ENCODE assay signal across 26 cellular contexts in the genomic region with DNA sequence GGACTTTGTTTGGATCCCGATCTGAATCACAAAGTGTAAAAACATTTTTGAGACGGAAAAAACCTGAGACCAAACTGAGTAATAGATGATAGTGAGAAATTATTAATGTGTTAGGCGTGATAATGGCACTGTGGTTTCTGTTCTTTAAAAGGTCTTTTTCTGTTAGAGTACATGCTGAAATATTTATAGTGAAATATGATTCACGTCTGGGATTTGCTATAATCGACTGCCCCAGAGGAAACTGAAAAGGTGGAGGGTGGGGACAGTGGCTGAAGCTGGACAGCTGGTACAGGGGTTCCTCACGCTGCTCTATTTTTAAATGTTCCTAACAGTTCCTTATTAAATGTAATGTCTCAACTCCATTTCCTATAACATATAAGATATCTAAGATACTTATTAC. TPM values are rescaled to one million over a fixed set of nuclear protein-coding genes. Genes with fewer than 3 reads are reported as not detected.
A peak's percentile ranks its signal among the peaks of the same experiment; 100 is the strongest.
DNase-seq lines count a peak whose midpoint lies in the region; ATAC-seq and TF ChIP-seq lines count a peak whose summit lies in the region.
"Had no signal": no experiment of that assay in that cellular context is flagged by ENCODE, and none has a peak within 500 bp of the region (broad histone marks: within the 10 kb centered on the region; RNA-seq: fewer than 3 reads in every experiment).

No MANE protein-coding gene starts in this region.

- peak; percentile 68 for DNase-seq in LHCN-M2 (ENCODE audit: low read depth)
- no peak for DNase-seq in brain microvascular endothelial cell
- DNase-seq in Peyer's patch = no peak
- DNase-seq in NOMO-1 treated with dmso at 0.1 percent for 144 hours (lab: John Stamatoyannopoulos, UW; ENCODE audit: unreplicated experiment) = no peak
- no peak for DNase-seq in effector memory CD8-positive, alpha-beta T cell
- DNase-seq: activated CD4-positive, alpha-beta T cell treated with anti-CD3 and anti-CD28 coated beads for 48 hours; activated naive CD8-positive, alpha-beta T cell treated with anti-CD3 and anti-CD28 coated beads for 36 hours; anterior cingulate cortex; caudate nucleus; CD8-positive, alpha-beta memory T cell; DMS 273 treated with DMSO at 0.1 percent for 48 hours; dorsolateral prefrontal cortex; hypothalamus; Karpas-422; MV-4-11; NCI-H1436; NCI-H345; nephron progenitor cell; posterior cingulate gyrus; right lobe of liver; stimulated activated CD4-positive, alpha-beta T cell treated with anti-CD3 and anti-CD28 coated beads, Interleukin-4, amount 100 ng/mL, for 24 hours had no signal

- H3K4me3 ChIP-seq in brain microvascular endothelial cell (ENCODE audit: low read depth, low read length) (no peak overlapping the region), skeletal muscle satellite cell (ENCODE audit: low read length) (no peak overlapping the region), Peyer's patch (no peak overlapping the region)
- H3K4me3 ChIP-seq: dorsolateral prefrontal cortex, lung, right lobe of liver, tibial nerve had no signal

- H3K27ac Mint-ChIP-seq in nephron = peak overlapping the region in 2 of 3 experiments; percentile 45 to 65
- H3K27ac Mint-ChIP-seq in effector memory CD8-positive, alpha-beta T cell = no peak overlapping the region
- H3K27ac Mint-ChIP-seq: activated naive CD8-positive, alpha-beta T cell treated with anti-CD3 and anti-CD28 coated beads for 36 hours had no signal

- no peak overlapping the region for H3K4me3 Mint-ChIP-seq in nephron
- no peak overlapping the region for H3K4me3 Mint-ChIP-seq in effector memory CD8-positive, alpha-beta T cell
- H3K4me3 Mint-ChIP-seq: activated naive CD8-positive, alpha-beta T cell treated with anti-CD3 and anti-CD28 coated beads for 36 hours; CD8-positive, alpha-beta memory T cell; nephron progenitor cell had no signal

- peaks cover 58% of the 10 kb centered on the region for H3K36me3 ChIP-seq in brain microvascular endothelial cell (replicated peaks)
- peaks cover 62% of the 10 kb centered on the region for H3K36me3 ChIP-seq in skeletal muscle satellite cell (ENCODE audit: insufficient read depth, low read length)
- peaks cover 0 to 50% (median 0%) of the 10 kb centered on the region in 3 donors for H3K36me3 ChIP-seq in Peyer's patch

- H3K27me3 ChIP-seq in brain microvascular endothelial cell (replicated peaks) (no peaks in the 10 kb centered on the region), skeletal muscle satellite cell (ENCODE audit: control insufficient read depth, insufficient read depth, low read length) (no peaks in the 10 kb centered on the region), Peyer's patch (no peaks in the 10 kb centered on the region)
- H3K27me3 ChIP-seq: dorsolateral prefrontal cortex, right lobe of liver, tibial nerve had no signal

- in situ Hi-C loops in brain microvascular endothelial cell (cut with HindIII; ENCODE audit: low pct_ligation_motif_present, low sequenced_read_pairs) = no loop called here

- H3K27ac ChIP-seq in brain microvascular endothelial cell (peak overlapping the region; percentile 24), Peyer's patch (no peak overlapping the region)
- H3K27ac ChIP-seq: right lobe of liver had no signal

- peaks cover 56% of the 10 kb centered on the region for H3K4me1 ChIP-seq in skeletal muscle satellite cell (ENCODE audit: control insufficient read depth, insufficient read depth, low read length)
- peaks cover 0 to 12% (median 0%) of the 10 kb centered on the region in 4 donors for H3K4me1 ChIP-seq in Peyer's patch

- H3K9me3 Mint-ChIP-seq in nephron = no peaks in the 10 kb centered on the region
- no peaks in the 10 kb centered on the region for H3K9me3 Mint-ChIP-seq in effector memory CD8-positive, alpha-beta T cell
- H3K9me3 Mint-ChIP-seq: activated naive CD8-positive, alpha-beta T cell treated with anti-CD3 and anti-CD28 coated beads for 36 hours; CD8-positive, alpha-beta memory T cell; nephron progenitor cell had no signal

- ATAC-seq in effector memory CD8-positive, alpha-beta T cell (replicated peaks) = no peak
- no peak for ATAC-seq in HG03432 (IDR thresholded peaks at IDR 0.05; ENCODE audit: unreplicated experiment)
- ATAC-seq: right lobe of liver had no signal

- H3K4me1 Mint-ChIP-seq in nephron = peaks cover 43% of the 10 kb centered on the region
- peaks cover 4 to 15% of the 10 kb centered on the region in 2 donors for H3K4me1 Mint-ChIP-seq in effector memory CD8-positive, alpha-beta T cell (ENCODE audit: low read depth in 2 of 2)
- H3K4me1 Mint-ChIP-seq: nephron progenitor cell had no signal

- H3K4me2 ChIP-seq in skeletal muscle satellite cell (ENCODE audit: low read length) = peak overlapping the region; percentile 11

- TF ChIP-seq CTCF in brain microvascular endothelial cell (IDR thresholded peaks at IDR 0.05; ENCODE audit: low read depth, low read length, missing control alignments) (no peak), nephron (IDR thresholded peaks at IDR 0.05; ENCODE audit: unreplicated experiment in 3 of 3) (no peak), Peyer's patch (IDR thresholded peaks at IDR 0.05) (no peak)

- TF ChIP-seq POLR2A in Peyer's patch (IDR thresholded peaks at IDR 0.05) = no peak

- peaks cover 65% of the 10 kb centered on the region for H3K36me3 Mint-ChIP-seq in nephron (ENCODE audit: low read depth)
- peaks cover 33% of the 10 kb centered on the region for H3K36me3 Mint-ChIP-seq in effector memory CD8-positive, alpha-beta T cell (ENCODE audit: insufficient read depth)

- no peaks in the 10 kb centered on the region for H3K27me3 Mint-ChIP-seq in nephron (ENCODE audit: low read depth)
- no peaks in the 10 kb centered on the region for H3K27me3 Mint-ChIP-seq in effector memory CD8-positive, alpha-beta T cell
- H3K27me3 Mint-ChIP-seq: activated naive CD8-positive, alpha-beta T cell treated with anti-CD3 and anti-CD28 coated beads for 36 hours; CD8-positive, alpha-beta memory T cell had no signal

- H3K9me3 ChIP-seq in skeletal muscle satellite cell (replicated peaks; ENCODE audit: low read length) (no peaks in the 10 kb centered on the region), Peyer's patch (no peaks in the 10 kb centered on the region)
- H3K9me3 ChIP-seq: right lobe of liver, tibial nerve had no signal

- peak overlapping the region; percentile 73 for H3K9ac ChIP-seq in skeletal muscle satellite cell (ENCODE audit: low read depth, low read length)

RNA-seq across cellular contexts. Expression of a gene that starts 11.2 kb away (rescaled TPM):
- total RNA-seq in LHCN-M2 (2014; rRNA removed) = 19.9 and 22.6 TPM in 2 replicates
- polyA plus RNA-seq in LHCN-M2 (2012) = 10.7 TPM
- 29.5 and 34.0 TPM in 2 replicates for total RNA-seq in skeletal muscle satellite cell (2012; rRNA removed)
- total RNA-seq in Peyer's patch = 10 to 100 TPM in 3 of 4 donors, 1 to 10 TPM in 1; 4.4 to 14.9 (median 11.0) TPM

RNA-seq across cellular contexts. Expression of a gene that starts 30.9 kb away (rescaled TPM):
- total RNA-seq in LHCN-M2 (2014; rRNA removed) (2.2 and 3.2 TPM in 2 replicates), Peyer's patch (10 to 100 TPM; 22.4 to 35.1 (median 30.3) TPM)
- 2.1 TPM for polyA plus RNA-seq in LHCN-M2 (2012)
- total RNA-seq in skeletal muscle satellite cell (2012; rRNA removed) = 5.9 and 7.6 TPM in 2 replicates

Comparison
In these comparisons a context has a peak if more than half of its experiments do, and no peak if none do; other contexts are left out.
1. H3K27ac Mint-ChIP-seq: peak in nephron (2 of 3); none in effector memory CD8-positive, alpha-beta T cell (0 of 2).